In the genomic region with DNA sequence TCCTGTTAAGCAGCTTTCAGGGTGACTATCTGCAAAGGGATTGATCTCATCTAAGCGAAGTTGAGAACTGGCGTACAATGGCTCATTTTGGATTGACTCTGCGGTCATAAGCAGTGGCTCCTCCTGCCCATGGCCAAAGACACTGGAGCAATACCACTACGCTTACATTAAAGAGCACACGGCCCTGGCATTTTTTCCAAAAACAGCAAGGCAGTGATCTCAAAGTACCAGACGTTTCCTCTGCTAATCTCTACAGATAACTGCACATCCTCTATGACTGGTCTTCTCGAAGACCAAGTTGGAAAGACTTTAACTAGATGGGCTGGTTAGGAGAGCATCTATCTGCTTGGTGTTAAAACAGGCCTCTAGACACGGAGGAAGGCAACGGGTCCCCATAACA, we compare ENCODE assay signal across 20 cellular contexts. TPM values are rescaled to one million over a fixed set of nuclear protein-coding genes. Genes with fewer than 3 reads are reported as not detected.
DNase-seq lines count a peak whose midpoint lies in the region; ATAC-seq and TF ChIP-seq lines count a peak whose summit lies in the region.
"Had no signal": no experiment of that assay in that cellular context is flagged by ENCODE, and none has a peak within 500 bp of the region (broad histone marks: within the 10 kb centered on the region; RNA-seq: fewer than 3 reads in every experiment).

No MANE protein-coding gene starts in this region.

- H3K9me3 Mint-ChIP-seq in T-helper 2 cell treated with Interferon-gamma antibody and Interleukin-4, amounts not matched to agents 5 μg/mL and 100 μg/mL, for 36 hours, result no peaks in the 10 kb centered on the region
- no peaks in the 10 kb centered on the region for H3K9me3 Mint-ChIP-seq in endothelial cell (ENCODE audit: unreplicated experiment)

- no peaks in the 10 kb centered on the region for H4K20me1 ChIP-seq in OCI-LY1 (ENCODE audit: insufficient read depth, low read length)
- H4K20me1 ChIP-seq in smooth muscle cell (ENCODE audit: low read depth), result peaks cover 5% of the 10 kb centered on the region

- H3K9me3 ChIP-seq in OCI-LY1 (ENCODE audit: low read length) (no peaks in the 10 kb centered on the region), smooth muscle cell (replicated peaks; ENCODE audit: low read depth) (no peaks in the 10 kb centered on the region), upper lobe of right lung (no peaks in the 10 kb centered on the region)
- H3K9me3 ChIP-seq: thoracic aorta had no signal

- H3K9me2 ChIP-seq in OCI-LY1 (ENCODE audit: low read depth, low read length), result no peaks in the 10 kb centered on the region

- intact Hi-C loops in upper lobe of right lung (cut with DNase I), result no loop called here

- 23% methylated on average over 9 of the region's 9 CpGs for WGBS in smooth muscle cell (ENCODE audit: low lambda C conversion rate)

- H3K79me2 ChIP-seq in OCI-LY1 (ENCODE audit: insufficient read depth, low read length) (peaks cover 85% of the 10 kb centered on the region), smooth muscle cell (ENCODE audit: low read depth) (peaks cover 25% of the 10 kb centered on the region)

- ATAC-seq in HG02885 (IDR thresholded peaks at IDR 0.05; ENCODE audit: poor library complexity, unreplicated experiment) (no peak), upper lobe of right lung (no peak)
- ATAC-seq: sciatic nerve had no signal

- H3K36me3 Mint-ChIP-seq in T-helper 2 cell treated with Interferon-gamma antibody and Interleukin-4, amounts not matched to agents 5 μg/mL and 100 μg/mL, for 36 hours (ENCODE audit: low read depth), result peaks cover 9% of the 10 kb centered on the region
- H3K36me3 Mint-ChIP-seq in endothelial cell (ENCODE audit: low read depth, unreplicated experiment), result peaks cover 17% of the 10 kb centered on the region

- H3K9ac ChIP-seq in OCI-LY1 (ENCODE audit: low read length) (peak overlapping the region; percentile 100), smooth muscle cell (ENCODE audit: low read depth) (no peak overlapping the region)

- H3K4me2 ChIP-seq in OCI-LY1 (ENCODE audit: low read length) (peak overlapping the region; percentile 71), smooth muscle cell (peak overlapping the region; percentile 89)

- H3F3A ChIP-seq in OCI-LY1 (ENCODE audit: insufficient read depth, low read length) (no peaks in the 10 kb centered on the region), smooth muscle cell (ENCODE audit: low read depth) (peaks cover 20% of the 10 kb centered on the region)

- H3K27ac Mint-ChIP-seq in T-helper 2 cell treated with Interferon-gamma antibody and Interleukin-4, amounts not matched to agents 5 μg/mL and 100 μg/mL, for 36 hours, result no peak overlapping the region
- no peak overlapping the region for H3K27ac Mint-ChIP-seq in endothelial cell (ENCODE audit: unreplicated experiment)

- H2AFZ ChIP-seq in OCI-LY1 (ENCODE audit: low read length) (no peak overlapping the region), smooth muscle cell (ENCODE audit: low read depth) (no peak overlapping the region)

- peaks cover 54% of the 10 kb centered on the region for H3K36me3 ChIP-seq in OCI-LY1 (ENCODE audit: insufficient read depth, low read length)
- no peaks in the 10 kb centered on the region for H3K36me3 ChIP-seq in smooth muscle cell (ENCODE audit: low read depth)
- H3K36me3 ChIP-seq in upper lobe of right lung, result no peaks in the 10 kb centered on the region
- H3K36me3 ChIP-seq: brain microvascular endothelial cell, thoracic aorta had no signal

- peak overlapping the region; percentile 3 for H3K4me3 Mint-ChIP-seq in T-helper 2 cell treated with Interferon-gamma antibody and Interleukin-4, amounts not matched to agents 5 μg/mL and 100 μg/mL, for 36 hours
- H3K4me3 Mint-ChIP-seq in endothelial cell (ENCODE audit: unreplicated experiment), result peak overlapping the region; percentile 45

- TF ChIP-seq CTCF in OCI-LY1 (IDR thresholded peaks at IDR 0.05; ENCODE audit: low read length), result no peak
- TF ChIP-seq CTCF in endothelial cell (IDR thresholded peaks at IDR 0.05; ENCODE audit: unreplicated experiment), result no peak
- TF ChIP-seq CTCF in smooth muscle cell (IDR thresholded peaks at IDR 0.05; ENCODE audit: borderline replicate concordance, insufficient read depth, poor library complexity, severe bottlenecking), result no peak
- TF ChIP-seq CTCF in upper lobe of right lung (IDR thresholded peaks at IDR 0.05), result no peak

- H3K4me1 Mint-ChIP-seq in T-helper 2 cell treated with Interferon-gamma antibody and Interleukin-4, amounts not matched to agents 5 μg/mL and 100 μg/mL, for 36 hours (ENCODE audit: low read depth), result peaks cover 24% of the 10 kb centered on the region
- H3K4me1 Mint-ChIP-seq in endothelial cell (ENCODE audit: unreplicated experiment), result peaks cover 26% of the 10 kb centered on the region

- peaks cover 22% of the 10 kb centered on the region for H3K27me3 Mint-ChIP-seq in T-helper 2 cell treated with Interferon-gamma antibody and Interleukin-4, amounts not matched to agents 5 μg/mL and 100 μg/mL, for 36 hours (ENCODE audit: low read depth)
- H3K27me3 Mint-ChIP-seq in endothelial cell (ENCODE audit: unreplicated experiment), result peaks cover 18% of the 10 kb centered on the region

- H3K27ac ChIP-seq in OCI-LY1 (ENCODE audit: low read depth, low read length, poor library complexity, severe bottlenecking) (peak overlapping the region; percentile 91), smooth muscle cell (ENCODE audit: low read depth) (no peak overlapping the region), upper lobe of right lung (no peak overlapping the region)
- H3K27ac ChIP-seq: brain microvascular endothelial cell, thoracic aorta had no signal

- H3K4me1 ChIP-seq in OCI-LY1 (ENCODE audit: insufficient read depth, low read length, severe bottlenecking) (peaks cover 78% of the 10 kb centered on the region), smooth muscle cell (ENCODE audit: low read depth) (no peaks in the 10 kb centered on the region), upper lobe of right lung (peaks cover 36% of the 10 kb centered on the region)

- no peak for DNase-seq in T-helper 2 cell treated with Interferon-gamma antibody and Interleukin-4, amounts not matched to agents 5 μg/mL and 100 μg/mL, for 36 hours (ENCODE audit: low spot score)
- no peak for DNase-seq in T-helper 2 cell
- no peak for DNase-seq in endothelial cell (ENCODE audit: low spot score)
- no peak for DNase-seq in smooth muscle cell (lab: John Stamatoyannopoulos, UW; ENCODE audit: unreplicated experiment)
- no peak for DNase-seq in HUDEP-2 (lab: John Stamatoyannopoulos, UW; ENCODE audit: unreplicated experiment in 76 of 76)
- DNase-seq in upper lobe of right lung, result no peak
- DNase-seq: 8988T; activated naive CD4-positive, alpha-beta T cell treated with Interleukin-2 at 50 U/mL for 16 hours; brain microvascular endothelial cell; COR-L47; effector CD4-positive, alpha-beta T cell; H7; MM.1S; NCI-H1694 treated with DMSO at 0.1 percent for 48 hours; NCI-H446 treated with DMSO at 0.1 percent for 48 hours; stimulated activated CD4-positive, alpha-beta T cell treated with anti-CD3 and anti-CD28 coated beads, Interleukin-2, amount 100 ng/mL, for 48 hours had no signal

- no peaks in the 10 kb centered on the region for H3K27me3 ChIP-seq in OCI-LY1 (ENCODE audit: insufficient read depth, low read length)
- H3K27me3 ChIP-seq in smooth muscle cell (ENCODE audit: low read depth), result no peaks in the 10 kb centered on the region
- no peaks in the 10 kb centered on the region for H3K27me3 ChIP-seq in upper lobe of right lung
- H3K27me3 ChIP-seq: brain microvascular endothelial cell had no signal

- H3K4me3 ChIP-seq in OCI-LY1 (ENCODE audit: low read depth, low read length, poor library complexity, severe bottlenecking) (peak overlapping the region; percentile 92), smooth muscle cell (no peak overlapping the region), upper lobe of right lung (no peak overlapping the region)
- H3K4me3 ChIP-seq: thoracic aorta had no signal

RNA-seq across cellular contexts. Expression of a gene that starts 2.7 kb away (rescaled TPM):
- total RNA-seq in endothelial cell (ENCODE audit: unreplicated experiment) (14.3 TPM), smooth muscle cell (1.3 TPM in 2 replicates), upper lobe of right lung (25.9 TPM)
- 1.7 and 2.0 TPM in 2 replicates for polyA plus RNA-seq in smooth muscle cell
